Comparison of ENCODE assay signal across 1 cellular context in the genomic region with DNA sequence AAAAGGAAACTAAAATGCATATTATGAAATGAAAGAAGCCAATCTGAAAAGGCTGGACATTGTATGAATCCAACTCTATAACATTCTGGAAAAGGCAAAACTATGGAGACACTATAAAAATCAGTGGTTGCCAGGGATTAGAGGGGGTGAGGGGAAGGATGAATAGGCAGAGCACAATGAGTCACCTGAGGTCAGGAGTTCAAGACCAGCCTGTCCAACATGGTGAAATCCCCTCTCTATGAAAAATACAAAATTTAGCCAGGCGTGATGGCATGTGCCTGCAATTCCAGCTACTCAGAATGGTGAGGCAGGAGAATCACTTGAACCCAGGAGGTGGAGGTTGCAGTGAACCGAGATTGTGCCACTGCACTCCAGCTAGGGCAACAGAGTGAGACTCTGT.
TF ChIP-seq lines count a peak whose summit lies in the region.

No MANE protein-coding gene starts in this region.

TF ChIP-seq in IMR-90, 13 proteins besides CTCF, POLR2A, EP300 and RAD21:
- no peak for TF ChIP-seq MXI1 (IDR thresholded peaks at IDR 0.05; ENCODE audit: borderline replicate concordance, low read depth, low read length)
- TF ChIP-seq NFE2L2 (IDR thresholded peaks at IDR 0.05; ENCODE audit: low read depth, low read length): no peak
- no peak for TF ChIP-seq SMC3 (IDR thresholded peaks at IDR 0.05; ENCODE audit: low read depth, low read length)
- TF ChIP-seq FOS (IDR thresholded peaks at IDR 0.05; ENCODE audit: low read depth, low read length): no peak
- TF ChIP-seq, protein P1, sequence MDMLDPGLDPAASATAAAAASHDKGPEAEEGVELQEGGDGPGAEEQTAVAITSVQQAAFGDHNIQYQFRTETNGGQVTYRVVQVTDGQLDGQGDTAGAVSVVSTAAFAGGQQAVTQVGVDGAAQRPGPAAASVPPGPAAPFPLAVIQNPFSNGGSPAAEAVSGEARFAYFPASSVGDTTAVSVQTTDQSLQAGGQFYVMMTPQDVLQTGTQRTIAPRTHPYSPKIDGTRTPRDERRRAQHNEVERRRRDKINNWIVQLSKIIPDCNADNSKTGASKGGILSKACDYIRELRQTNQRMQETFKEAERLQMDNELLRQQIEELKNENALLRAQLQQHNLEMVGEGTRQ (IDR thresholded peaks at IDR 0.05; ENCODE audit: low read depth, low read length): no peak
- no peak for TF ChIP-seq BHLHE40 (IDR thresholded peaks at IDR 0.05; ENCODE audit: low read depth, low read length)
- TF ChIP-seq RCOR1 (IDR thresholded peaks at IDR 0.05; ENCODE audit: insufficient replicate concordance, low read length): no peak
- no peak for TF ChIP-seq CHD1 (IDR thresholded peaks at IDR 0.05; ENCODE audit: low read depth, low read length)
- no peak for TF ChIP-seq MAFK (IDR thresholded peaks at IDR 0.05; ENCODE audit: low read depth, low read length)
- TF ChIP-seq, protein P2, sequence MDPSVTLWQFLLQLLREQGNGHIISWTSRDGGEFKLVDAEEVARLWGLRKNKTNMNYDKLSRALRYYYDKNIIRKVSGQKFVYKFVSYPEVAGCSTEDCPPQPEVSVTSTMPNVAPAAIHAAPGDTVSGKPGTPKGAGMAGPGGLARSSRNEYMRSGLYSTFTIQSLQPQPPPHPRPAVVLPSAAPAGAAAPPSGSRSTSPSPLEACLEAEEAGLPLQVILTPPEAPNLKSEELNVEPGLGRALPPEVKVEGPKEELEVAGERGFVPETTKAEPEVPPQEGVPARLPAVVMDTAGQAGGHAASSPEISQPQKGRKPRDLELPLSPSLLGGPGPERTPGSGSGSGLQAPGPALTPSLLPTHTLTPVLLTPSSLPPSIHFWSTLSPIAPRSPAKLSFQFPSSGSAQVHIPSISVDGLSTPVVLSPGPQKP (IDR thresholded peaks at IDR 0.05; ENCODE audit: borderline replicate concordance, low read depth, low read length): no peak
- TF ChIP-seq RFX5 (IDR thresholded peaks at IDR 0.05; ENCODE audit: low read depth, low read length): no peak
- no peak for TF ChIP-seq CEBPB (IDR thresholded peaks at IDR 0.05; ENCODE audit: low read depth, low read length)
